1 cellular context compared by ENCODE assay signal in the genomic region with DNA sequence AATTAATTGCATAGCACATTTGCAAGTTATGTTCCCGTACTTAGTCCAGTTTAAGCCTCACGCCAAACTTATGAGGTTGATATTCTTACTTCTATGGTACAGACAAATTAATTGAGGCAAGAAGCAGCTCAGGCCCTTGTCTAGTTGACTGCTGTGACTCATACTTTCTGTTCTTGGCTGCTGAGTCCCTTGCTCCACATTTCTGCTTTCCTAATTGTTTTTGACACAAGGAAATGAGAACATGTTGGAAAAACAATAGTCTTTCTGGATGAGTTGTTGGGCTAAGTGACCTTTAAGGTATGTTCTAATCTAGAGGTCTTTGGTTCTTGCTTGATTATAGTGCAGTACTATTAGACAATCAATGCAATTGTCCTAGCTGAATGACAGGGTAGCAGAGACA.
TF ChIP-seq lines count a peak whose summit lies in the region.

No MANE protein-coding gene starts in this region.

TF ChIP-seq in endothelial cell of umbilical vein, 7 proteins besides CTCF, POLR2A, EP300 and RAD21 (continued from another document):
- peak; percentile 14 for TF ChIP-seq GATA2 (IDR thresholded peaks at IDR 0.05; ENCODE audit: insufficient read depth, insufficient read length, low read depth, low read length)
- no peak for TF ChIP-seq EZH2 (IDR thresholded peaks at IDR 0.05; ENCODE audit: borderline replicate concordance, low read depth, low read length, severe bottlenecking)
- TF ChIP-seq FOS (IDR thresholded peaks at IDR 0.05; ENCODE audit: borderline replicate concordance, insufficient read depth, low read length), result peak; percentile 92
